Comparison of ENCODE assay signal across 34 cellular contexts in the genomic region with DNA sequence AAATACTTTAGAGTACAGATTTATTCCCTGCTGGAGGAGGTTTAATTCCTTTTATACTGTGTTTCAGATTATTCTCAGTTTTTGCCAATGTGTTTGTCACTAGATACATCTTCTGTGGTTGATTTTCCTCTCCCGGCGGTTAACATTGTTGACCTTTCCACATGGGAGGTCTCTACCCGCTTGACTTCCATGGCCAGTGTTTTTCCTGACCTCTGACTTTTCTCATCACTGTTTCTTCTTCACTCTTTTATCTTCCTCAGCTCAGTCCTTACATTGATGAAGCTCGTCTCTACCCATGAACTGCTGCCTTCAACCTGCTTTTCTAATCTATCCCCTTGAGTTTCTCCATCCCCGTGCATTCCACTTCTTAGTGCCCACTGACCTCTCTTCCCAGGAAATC.
"Had no signal": no experiment of that assay in that cellular context is flagged by ENCODE, and none has a peak within 500 bp of the region (broad histone marks: within the 10 kb centered on the region; RNA-seq: fewer than 3 reads in every experiment).

No MANE protein-coding gene starts in this region.

- H3K36me3 ChIP-seq: MG63 had no signal

- H3K9me3 ChIP-seq: MG63 had no signal

- H3K27me3 ChIP-seq: MG63 had no signal

- H3K4me3 ChIP-seq: MG63 had no signal

- DNase-seq: Karpas-422, Kasumi-1, KG1, MG63, MM.1S, MV-4-11, NCI-H1048, NCI-H1092, NCI-H1092 treated with DMSO at 0.1 percent for 48 hours, NCI-H1105, NCI-H1105 treated with DMSO at 0.1 percent for 48 hours, NCI-H1417, NCI-H1417 treated with DMSO at 0.1 percent for 48 hours, NCI-H1436, NCI-H1436 treated with DMSO at 0.1 percent for 48 hours, NCI-H146, NCI-H1694, NCI-H1694 treated with DMSO at 0.1 percent for 48 hours, NCI-H187, NCI-H187 treated with DMSO at 0.1 percent for 48 hours, NCI-H1930, NCI-H2029, NCI-H2029 treated with DMSO at 0.1 percent for 48 hours, NCI-H2081, NCI-H2081 treated with DMSO at 0.1 percent for 48 hours, NCI-H2107, NCI-H2171, NCI-H2171 treated with DMSO at 0.1 percent for 48 hours, NCI-H2227 treated with DMSO at 0.1 percent for 48 hours, NCI-H226, NCI-H345, NCI-H446, NCI-H446 treated with DMSO at 0.1 percent for 48 hours had no signal

- H3K27ac ChIP-seq: KMS-11 had no signal
